ENCODE assay signal across 21 cellular contexts in genomic region chr22:34800265-34800664, GRCh38.
A peak's percentile ranks its signal among the peaks of the same experiment; 100 is the strongest.
DNase-seq lines count a peak whose midpoint lies in the region; ATAC-seq and TF ChIP-seq lines count a peak whose summit lies in the region.
"Had no signal": no experiment of that assay in that cellular context is flagged by ENCODE, and none has a peak within 500 bp of the region (broad histone marks: within the 10 kb centered on the region; RNA-seq: fewer than 3 reads in every experiment).

No MANE protein-coding gene starts in this region.

- no peak for TF ChIP-seq CTCF in prostate gland (IDR thresholded peaks at IDR 0.05)
- TF ChIP-seq CTCF in GM10248 (IDR thresholded peaks at IDR 0.05; ENCODE audit: control extremely low read depth, extremely low read depth, low read depth, missing control alignments): no peak

- DNase-seq in EL: peak; percentile 77
- peak; percentile 14 for DNase-seq in NCI-H446 treated with DMSO at 0.1 percent for 48 hours (lab: John Stamatoyannopoulos, UW)
- peak; percentile 78 for DNase-seq in glomerular visceral epithelial cell (ENCODE audit: extremely low spot score)
- peak; percentile 68 for DNase-seq in prostate gland (ENCODE audit: low spot score)
- no peak for DNase-seq in GM10248 (ENCODE audit: extremely low spot score)
- DNase-seq in DMS53 (lab: John Stamatoyannopoulos, UW): no peak
- DNase-seq: activated CD4-positive, CD25-positive, alpha-beta regulatory T cell; activated CD8-positive, alpha-beta memory T cell treated with anti-CD3 and anti-CD28 coated beads for 24 hours; activated naive CD8-positive, alpha-beta T cell treated with anti-CD3 and anti-CD28 coated beads, Interleukin-2, amount 10 ng/mL, durations not matched to agents 7 days and 5 days; DMS153; HCEC 1CT; Karpas-422; lower lobe of right lung; natural killer cell; NCI-H187; NCI-H510A; psoas muscle had no signal

- H3K4me1 ChIP-seq in prostate gland (replicated peaks): no peaks in the 10 kb centered on the region
- H3K4me1 ChIP-seq: lower lobe of right lung, psoas muscle had no signal

- WGBS in prostate gland: 4% methylated on average over 9 of the region's 9 CpGs

- POLR2A ChIA-PET in GM10248 (lab: Yijun Ruan, JAX): no interaction called here

- no peak overlapping the region for H3K4me3 ChIP-seq in prostate gland
- H3K4me3 ChIP-seq: lower lobe of right lung, psoas muscle, tibial nerve had no signal

- H3K36me3 ChIP-seq in prostate gland: no peaks in the 10 kb centered on the region
- H3K36me3 ChIP-seq: lower lobe of right lung, tibial nerve had no signal

- H3K27ac ChIP-seq in prostate gland: no peak overlapping the region
- H3K27ac ChIP-seq: C4-2B, lower lobe of right lung, psoas muscle, tibial nerve had no signal

- intact Hi-C loops in prostate gland (cut with DNase I): no loop called here

- TF ChIP-seq POLR2A in prostate gland (IDR thresholded peaks at IDR 0.05): no peak

- H3K27me3 ChIP-seq in prostate gland (replicated peaks; ENCODE audit: insufficient read depth): peaks cover 3% of the 10 kb centered on the region
- H3K27me3 ChIP-seq: tibial nerve had no signal

- ATAC-seq in GM18511 (IDR thresholded peaks at IDR 0.05; ENCODE audit: unreplicated experiment): no peak
- ATAC-seq: lower lobe of right lung; natural killer cell; stimulated activated memory B cell treated with anti-CD40 and anti-IgM and Interleukin-4, amounts not matched to agents 10 μg/mL and 1 μg/mL and 100 μg/mL, for 72 hours had no signal

- CTCF ChIA-PET in GM10248 (lab: Yijun Ruan, JAX): no interaction called here

- no peaks in the 10 kb centered on the region for H3K9me3 ChIP-seq in prostate gland
- H3K9me3 ChIP-seq: lower lobe of right lung, psoas muscle, tibial nerve had no signal

Comparison
In these comparisons a context has a peak if more than half of its experiments do, and no peak if none do; other contexts are left out.
1. DNase-seq: peak in EL (single experiment), NCI-H446 treated with DMSO at 0.1 percent for 48 hours (single experiment), glomerular visceral epithelial cell (single experiment) and prostate gland (single experiment); none in GM10248 (single experiment) and DMS53 (single experiment).